23 cellular contexts compared by ENCODE assay signal in the genomic region with DNA sequence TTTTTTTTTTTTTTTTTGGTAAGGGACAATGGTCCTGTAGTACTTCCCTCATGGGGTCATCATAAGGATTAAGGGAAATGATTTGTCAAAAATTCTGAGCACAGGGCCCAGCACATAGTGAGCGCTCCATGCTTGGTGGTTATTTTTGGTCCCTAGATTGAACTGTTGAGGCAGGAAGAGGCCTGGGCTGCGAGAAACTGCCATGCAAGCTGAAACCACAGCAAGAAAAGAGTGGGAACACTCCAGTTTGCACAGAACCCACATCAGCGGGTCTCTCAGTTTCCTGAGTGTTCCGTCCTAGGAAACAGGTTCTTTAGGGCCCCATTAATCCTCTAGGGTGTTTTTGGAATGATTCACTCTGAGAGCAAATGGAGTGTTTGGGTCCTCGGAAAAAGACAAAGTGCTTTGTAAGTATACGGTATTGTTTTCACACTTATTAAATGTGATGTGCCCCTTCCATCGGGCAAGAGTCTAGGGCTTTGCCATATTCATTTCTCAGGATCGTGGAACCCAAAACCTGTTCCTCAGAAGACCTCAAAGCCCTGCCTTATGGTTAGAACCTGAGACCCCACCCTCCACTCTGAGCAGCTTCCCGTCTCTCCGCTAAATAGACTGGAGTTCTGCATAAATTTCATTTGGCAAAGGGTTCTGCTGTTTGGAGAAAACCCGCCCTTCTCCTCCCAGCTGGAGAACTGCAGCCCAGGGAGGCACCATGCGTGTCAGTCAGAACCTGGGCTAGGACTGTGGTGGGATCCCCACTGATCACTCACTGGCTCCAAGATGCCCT.
DNase-seq lines count a peak whose midpoint lies in the region; TF ChIP-seq lines count a peak whose summit lies in the region.
"Had no signal": no experiment of that assay in that cellular context is flagged by ENCODE, and none has a peak within 500 bp of the region (broad histone marks: within the 10 kb centered on the region; RNA-seq: fewer than 3 reads in every experiment).

No MANE protein-coding gene starts in this region.

- H3K9me3 Mint-ChIP-seq in glutamatergic neuron (ENCODE audit: unreplicated experiment) (peaks cover 17% of the 10 kb centered on the region), HFFc6 (peaks cover 5% of the 10 kb centered on the region; the same call in 1 of the 2 replicates)
- H3K9me3 Mint-ChIP-seq: CD8-positive, alpha-beta memory T cell; T-cell had no signal

- DNase-seq in GDM1 (lab: John Stamatoyannopoulos, UW), result peak; percentile 90
- no peak for DNase-seq in glutamatergic neuron
- DNase-seq in vagina (ENCODE audit: extremely low spot score in 2 of 2), result peak; percentile 58 to 65
- DNase-seq in medulla oblongata (ENCODE audit: extremely low spot score), result no peak
- DNase-seq in SIG-M5 treated with dmso at 0.1 percent for 504 hours (lab: John Stamatoyannopoulos, UW; ENCODE audit: unreplicated experiment), result no peak
- DNase-seq in HFFc6, result no peak
- DNase-seq: Calu3; CD8-positive, alpha-beta memory T cell; DMS153; IMR-90; NCI-H1092; NCI-H1436; NCI-H187; NCI-H446 treated with DMSO at 0.1 percent for 48 hours; NCI-H526; NCI-H82; NK-92 treated with Interleukin-12 subunit alpha and Interleukin-12 subunit beta, amount 100 ng/mL, for 24 hours; PC-3; T-cell had no signal

- TF ChIP-seq CTCF in glutamatergic neuron (IDR thresholded peaks at IDR 0.05; ENCODE audit: partially characterized antibody, unreplicated experiment) (no peak), vagina (IDR thresholded peaks at IDR 0.05) (no peak), HFFc6 (IDR thresholded peaks at IDR 0.05) (no peak)

- peak overlapping the region; percentile 68 for H3K27ac Mint-ChIP-seq in glutamatergic neuron (ENCODE audit: unreplicated experiment)
- no peak overlapping the region for H3K27ac Mint-ChIP-seq in HFFc6
- H3K27ac Mint-ChIP-seq: CD14-positive monocyte; CD8-positive, alpha-beta memory T cell; T-cell had no signal

- intact Hi-C loops in vagina (cut with DNase I), result no loop called here

- H3K27ac ChIP-seq in KOPT-K1 (ENCODE audit: low read depth, low read length, poor library complexity, severe bottlenecking) (peak overlapping the region; percentile 51), vagina (no peak overlapping the region)
- H3K27ac ChIP-seq: KMS-11, SJSA1 had no signal

- no peak overlapping the region for H3K4me3 Mint-ChIP-seq in glutamatergic neuron (ENCODE audit: unreplicated experiment)
- H3K4me3 Mint-ChIP-seq in HFFc6, result no peak overlapping the region
- H3K4me3 Mint-ChIP-seq: CD14-positive monocyte; CD8-positive, alpha-beta memory T cell; T-cell had no signal

- no peaks in the 10 kb centered on the region for H3K27me3 ChIP-seq in vagina
- H3K27me3 ChIP-seq: SJSA1 had no signal

- no peak overlapping the region for H3K4me3 ChIP-seq in vagina
- H3K4me3 ChIP-seq: SJSA1 had no signal

- H3K36me3 ChIP-seq in KOPT-K1 (ENCODE audit: insufficient read depth, low read length) (no peaks in the 10 kb centered on the region), vagina (no peaks in the 10 kb centered on the region)
- H3K36me3 ChIP-seq: SJSA1 had no signal

- H3K4me1 ChIP-seq in vagina, result no peaks in the 10 kb centered on the region
- H3K4me1 ChIP-seq: SJSA1 had no signal

- TF ChIP-seq POLR2A in vagina (IDR thresholded peaks at IDR 0.05), result no peak

- H3K27me3 Mint-ChIP-seq in glutamatergic neuron (ENCODE audit: unreplicated experiment) (peaks cover 13% of the 10 kb centered on the region), HFFc6 (ENCODE audit: insufficient read depth) (peaks cover 10% of the 10 kb centered on the region)

- peaks cover 3% of the 10 kb centered on the region for H3K36me3 Mint-ChIP-seq in glutamatergic neuron (ENCODE audit: unreplicated experiment)
- H3K36me3 Mint-ChIP-seq in HFFc6 (ENCODE audit: low read depth), result no peaks in the 10 kb centered on the region
- H3K36me3 Mint-ChIP-seq: CD14-positive monocyte; CD8-positive, alpha-beta memory T cell; T-cell had no signal

- H3K4me1 Mint-ChIP-seq in glutamatergic neuron (ENCODE audit: low read depth, unreplicated experiment) (peaks cover 53% of the 10 kb centered on the region), HFFc6 (ENCODE audit: low read depth) (no peaks in the 10 kb centered on the region)
- H3K4me1 Mint-ChIP-seq: CD8-positive, alpha-beta memory T cell; T-cell had no signal

- H3K9me3 ChIP-seq in KOPT-K1 (ENCODE audit: insufficient read depth, low read length, poor library complexity, severe bottlenecking) (peaks cover 11% of the 10 kb centered on the region), vagina (no peaks in the 10 kb centered on the region)
- H3K9me3 ChIP-seq: SJSA1 had no signal

Comparison
In these comparisons a context has a peak if more than half of its experiments do, and no peak if none do; other contexts are left out.
1. DNase-seq: peak in GDM1 (single experiment) and vagina (2 of 2); none in glutamatergic neuron (single experiment), medulla oblongata (single experiment), SIG-M5 treated with dmso at 0.1 percent for 504 hours (single experiment) and HFFc6 (single experiment).